8 cellular contexts compared by ENCODE assay signal in the genomic region with DNA sequence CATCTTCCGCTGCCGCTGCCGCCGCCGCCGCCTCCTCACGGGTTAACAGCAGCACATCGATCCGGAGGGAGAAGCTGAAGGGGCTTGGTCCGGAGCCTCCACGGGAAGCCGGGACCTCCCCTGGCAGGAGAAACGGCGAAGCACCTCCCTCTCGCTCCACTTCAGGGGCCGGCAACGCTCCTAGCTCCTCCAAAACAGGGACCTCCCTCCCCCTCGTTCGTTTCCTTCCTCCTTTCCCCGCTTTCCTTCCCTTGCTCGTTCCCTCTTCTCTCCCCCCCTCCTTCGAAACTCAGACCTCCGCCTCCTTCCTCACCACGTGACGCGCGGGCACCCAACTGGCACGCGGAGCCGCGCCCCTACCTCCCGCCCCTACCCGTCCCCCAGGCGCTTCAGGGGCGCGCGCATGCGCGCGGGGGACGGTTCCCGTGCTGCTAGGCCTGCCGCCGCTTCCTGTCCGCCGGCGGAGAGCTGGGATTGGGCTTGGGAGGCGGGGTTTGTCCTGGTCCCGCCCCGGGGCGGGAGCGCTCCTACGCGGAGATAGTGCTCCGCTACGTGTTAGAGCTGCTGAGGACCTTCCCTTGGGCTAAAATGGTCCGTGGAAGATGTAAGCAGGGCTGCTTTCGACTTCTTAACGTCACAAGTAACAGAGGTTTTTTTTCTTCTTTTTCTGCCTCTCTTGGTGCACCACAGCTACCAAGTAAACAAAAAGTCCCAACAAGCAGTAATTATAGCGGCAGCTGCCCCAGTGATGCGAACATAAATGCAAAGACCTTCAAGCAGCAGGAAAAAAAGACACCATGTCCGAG. TPM values are rescaled to one million over a fixed set of nuclear protein-coding genes. Genes with fewer than 3 reads are reported as not detected.
A peak's percentile ranks its signal among the peaks of the same experiment; 100 is the strongest.
DNase-seq lines count a peak whose midpoint lies in the region; TF ChIP-seq lines count a peak whose summit lies in the region.

A gene with protein sequence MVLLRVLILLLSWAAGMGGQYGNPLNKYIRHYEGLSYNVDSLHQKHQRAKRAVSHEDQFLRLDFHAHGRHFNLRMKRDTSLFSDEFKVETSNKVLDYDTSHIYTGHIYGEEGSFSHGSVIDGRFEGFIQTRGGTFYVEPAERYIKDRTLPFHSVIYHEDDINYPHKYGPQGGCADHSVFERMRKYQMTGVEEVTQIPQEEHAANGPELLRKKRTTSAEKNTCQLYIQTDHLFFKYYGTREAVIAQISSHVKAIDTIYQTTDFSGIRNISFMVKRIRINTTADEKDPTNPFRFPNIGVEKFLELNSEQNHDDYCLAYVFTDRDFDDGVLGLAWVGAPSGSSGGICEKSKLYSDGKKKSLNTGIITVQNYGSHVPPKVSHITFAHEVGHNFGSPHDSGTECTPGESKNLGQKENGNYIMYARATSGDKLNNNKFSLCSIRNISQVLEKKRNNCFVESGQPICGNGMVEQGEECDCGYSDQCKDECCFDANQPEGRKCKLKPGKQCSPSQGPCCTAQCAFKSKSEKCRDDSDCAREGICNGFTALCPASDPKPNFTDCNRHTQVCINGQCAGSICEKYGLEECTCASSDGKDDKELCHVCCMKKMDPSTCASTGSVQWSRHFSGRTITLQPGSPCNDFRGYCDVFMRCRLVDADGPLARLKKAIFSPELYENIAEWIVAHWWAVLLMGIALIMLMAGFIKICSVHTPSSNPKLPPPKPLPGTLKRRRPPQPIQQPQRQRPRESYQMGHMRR (minus strand): TSS at position 176 of the 806 bp plus-strand sequence. CDS start 173 bp downstream, at position 3.

- H3K79me2 ChIP-seq in H9 (ENCODE audit: insufficient read depth, low read length) (peaks cover 19% of the 10 kb centered on the region; the same call in 1 of the 2 replicates), MM.1S (ENCODE audit: low read length) (peaks cover 49% of the 10 kb centered on the region)

- peak within 1 kb of the TSS; percentile 92 for H3K9ac ChIP-seq in H9 (ENCODE audit: extremely low read depth, insufficient read length, low read length)
- H3K9ac ChIP-seq in MM.1S (ENCODE audit: low read length) = peak within 1 kb of the TSS; percentile 89
- peak within 1 kb of the TSS; percentile 71 to 87 for H3K9ac ChIP-seq in stomach smooth muscle (ENCODE audit: low read length in 2 of 2)

- no peak within 1 kb of the TSS for H4K91ac ChIP-seq in H9 (ENCODE audit: insufficient read length, low read depth, low read length)

- H3K36me3 ChIP-seq in MM.1S (replicated peaks; ENCODE audit: insufficient read depth, low read length) (0 out of 2 replicates have a peak, but pooled peaks cover 3% of the 10 kb centered on the region), stomach smooth muscle (ENCODE audit: control insufficient read depth in 2 of 2, insufficient read depth in 2 of 2, low read length in 2 of 2) (no peaks in the 10 kb centered on the region)

- no peaks in the 10 kb centered on the region for H3K9me2 ChIP-seq in MM.1S (replicated peaks; ENCODE audit: insufficient read depth, low read length)

- H3K36me3 Mint-ChIP-seq in H9 (ENCODE audit: insufficient read depth in 1 of 3, low read depth in 3 of 3) (peaks cover 0 to 5% (median 0%) of the 10 kb centered on the region in 3 experiments; a peak in 1 of 7 replicates), neural crest cell (ENCODE audit: low read depth) (peaks cover 3% of the 10 kb centered on the region)

- no peaks in the 10 kb centered on the region for H3K4me1 ChIP-seq in H9 (ENCODE audit: insufficient read depth, low read length)
- peaks cover 19% of the 10 kb centered on the region for H3K4me1 ChIP-seq in MM.1S (ENCODE audit: low read length)
- H3K4me1 ChIP-seq in stomach smooth muscle (ENCODE audit: control insufficient read depth, insufficient read depth, low read length) = peaks cover 7% of the 10 kb centered on the region

- H4K20me1 ChIP-seq in H9 (ENCODE audit: control insufficient read depth, insufficient read depth, insufficient read length) (no peaks in the 10 kb centered on the region), MM.1S (ENCODE audit: insufficient read depth, low read length) (peaks cover 9% of the 10 kb centered on the region)

- peak within 1 kb of the TSS; percentile 98 for H3K14ac ChIP-seq in H9 (ENCODE audit: insufficient read depth, low read length)

- H3F3A ChIP-seq in MM.1S (ENCODE audit: insufficient read depth, low read length) = peaks cover 23% of the 10 kb centered on the region

- TF ChIP-seq CTCF in H9 (conservative IDR thresholded peaks at IDR 0.05) (no peak), MM.1S (IDR thresholded peaks at IDR 0.05; ENCODE audit: low read length) (no peak), fibroblast of villous mesenchyme (IDR thresholded peaks at IDR 0.05; ENCODE audit: insufficient read depth, low read depth, low read length) (no peak), neural crest cell (conservative IDR thresholded peaks at IDR 0.05) (no peak)

- H3T11ph ChIP-seq in H9 (ENCODE audit: low read length) = no peak within 1 kb of the TSS

- H3K4me1 Mint-ChIP-seq in H9 = peaks cover 30 to 31% of the 10 kb centered on the region in 2 experiments
- peaks cover 38% of the 10 kb centered on the region for H3K4me1 Mint-ChIP-seq in neural crest cell

- H4K8ac ChIP-seq in H9 (replicated peaks; ENCODE audit: insufficient read length, low read depth, low read length) = no peak within 1 kb of the TSS

- H2BK120ac ChIP-seq in H9 (ENCODE audit: low read depth, low read length, poor library complexity, severe bottlenecking) = no peak within 1 kb of the TSS

- H3K27me3 Mint-ChIP-seq in H9 (ENCODE audit: low read depth) (no peaks in the 10 kb centered on the region), neural crest cell (ENCODE audit: low read depth) (no peaks in the 10 kb centered on the region)

- H3K23me2 ChIP-seq in H9 (ENCODE audit: insufficient read length, low read depth, low read length, poor library complexity, severe bottlenecking) = peaks cover 11% of the 10 kb centered on the region

- no peak within 1 kb of the TSS for H3K4ac ChIP-seq in H9 (ENCODE audit: low read depth, low read length)

- H3K18ac ChIP-seq in H9 (ENCODE audit: insufficient read length, low read depth, low read length) = peak within 1 kb of the TSS; percentile 94

- H3K4me3 ChIP-seq in MM.1S (ENCODE audit: low read length) (peak within 1 kb of the TSS; percentile 89), fibroblast of villous mesenchyme (ENCODE audit: low read depth, low read length) (peak within 1 kb of the TSS; percentile 91), stomach smooth muscle (ENCODE audit: low read length in 2 of 2) (peak within 1 kb of the TSS; percentile 89 to 91)

- H3K9me3 ChIP-seq in H9 (ENCODE audit: control insufficient read depth, low read depth, low read length) (no peaks in the 10 kb centered on the region), MM.1S (replicated peaks; ENCODE audit: insufficient read depth, low read length) (no peaks in the 10 kb centered on the region), stomach smooth muscle (ENCODE audit: control insufficient read depth in 2 of 2, low read length in 2 of 2) (no peaks in the 10 kb centered on the region)

- no peak within 1 kb of the TSS for H3K23ac ChIP-seq in H9 (ENCODE audit: insufficient read length, low read depth, low read length)

- H2AFZ ChIP-seq in H9 (ENCODE audit: low read length) = peak within 1 kb of the TSS; percentile 56
- H2AFZ ChIP-seq in MM.1S (ENCODE audit: low read length) = peak within 1 kb of the TSS; percentile 82

- WGBS in H9 (ENCODE audit: extremely low coverage, insufficient read length, low lambda C conversion rate) = no CpG with 5 or more reads among the region's 62 CpGs

- H3K4me3 Mint-ChIP-seq in H9 = peak within 1 kb of the TSS; percentile 89 to 99
- peak within 1 kb of the TSS; percentile 99 for H3K4me3 Mint-ChIP-seq in neural crest cell

- H3K4me2 ChIP-seq in H9 (ENCODE audit: insufficient read depth, insufficient read length, low read length) (peak within 1 kb of the TSS; percentile 85), MM.1S (ENCODE audit: low read depth, low read length) (peak within 1 kb of the TSS; percentile 91)

- no peak within 1 kb of the TSS for H3K56ac ChIP-seq in H9 (ENCODE audit: insufficient read length, low read depth, low read length)

- H3K27ac ChIP-seq in H9 (ENCODE audit: insufficient read length, low read depth, low read length) = peak within 1 kb of the TSS; percentile 27
- H3K27ac ChIP-seq in MM.1S (ENCODE audit: low read length) = peak within 1 kb of the TSS; percentile 88
- H3K27ac ChIP-seq in stomach smooth muscle (ENCODE audit: low read length) = peak within 1 kb of the TSS; percentile 91

- H3K27ac Mint-ChIP-seq in H9 (peak within 1 kb of the TSS; percentile 98 to 99 (median 99)), neural crest cell (ENCODE audit: unreplicated experiment) (peak within 1 kb of the TSS; percentile 98)

- H3K27me3 ChIP-seq in H9 (ENCODE audit: insufficient read depth, low read length) = no peaks in the 10 kb centered on the region
- no peaks in the 10 kb centered on the region for H3K27me3 ChIP-seq in MM.1S (replicated peaks; ENCODE audit: insufficient read depth, low read length)
- no peaks in the 10 kb centered on the region for H3K27me3 ChIP-seq in stomach smooth muscle (ENCODE audit: control insufficient read depth in 1 of 2, insufficient read depth in 2 of 2, low read length in 2 of 2)

- DNase-seq in ELR (ENCODE audit: low read depth) (peak; percentile 98), H9 (peak; percentile 99), MM.1S (peak; percentile 98), SIG-M5 (lab: John Stamatoyannopoulos, UW) (peak; percentile 86), activated gamma-delta T cell (lab: John Stamatoyannopoulos, UW) (peak; percentile 100), fibroblast of villous mesenchyme (ENCODE audit: low read depth) (peak; percentile 99), neural crest cell (ENCODE audit: low read depth, low spot score) (peak; percentile 96)

- H2AK5ac ChIP-seq in H9 (ENCODE audit: insufficient read length, low read length) = no peak within 1 kb of the TSS

- no peak within 1 kb of the TSS for H2BK15ac ChIP-seq in H9 (ENCODE audit: low read depth, low read length)

- H2BK12ac ChIP-seq in H9 (ENCODE audit: insufficient read length, low read depth, low read length) = no peak within 1 kb of the TSS

- H2BK20ac ChIP-seq in H9 (ENCODE audit: low read depth, low read length, poor library complexity, severe bottlenecking) = no peak within 1 kb of the TSS

- no peak within 1 kb of the TSS for H2BK5ac ChIP-seq in H9 (ENCODE audit: insufficient read length, low read length)

- H3K9me3 Mint-ChIP-seq in H9 (no peaks in the 10 kb centered on the region), neural crest cell (no peaks in the 10 kb centered on the region)

- H3K79me1 ChIP-seq in H9 (ENCODE audit: insufficient read depth, low read depth, low read length, poor library complexity, severe bottlenecking) = no peaks in the 10 kb centered on the region

- no peak within 1 kb of the TSS for H4K5ac ChIP-seq in H9 (ENCODE audit: insufficient read length, low read depth, low read length)

RNA-seq across cellular contexts. Expression of the gene that starts here (rescaled TPM):
- 150 and 159 TPM in 2 replicates for total RNA-seq in H9 (2021)
- 135 and 200 TPM in 2 replicates for total RNA-seq in fibroblast of villous mesenchyme
- 116 and 125 TPM in 2 replicates for total RNA-seq in neural crest cell

Comparison
In these comparisons a context has a peak if more than half of its experiments do, and no peak if none do; other contexts are left out.
1. Peak in every context shown above with its lines: DNase-seq, H3K4me3 ChIP-seq and H3K27ac ChIP-seq.
2. H3K27ac ChIP-seq: peak in every context shown above with its lines; median percentile 91 in stomach smooth muscle; 88 in MM.1S; 27 in H9.